9 cellular contexts compared by ENCODE assay signal in the genomic region with DNA sequence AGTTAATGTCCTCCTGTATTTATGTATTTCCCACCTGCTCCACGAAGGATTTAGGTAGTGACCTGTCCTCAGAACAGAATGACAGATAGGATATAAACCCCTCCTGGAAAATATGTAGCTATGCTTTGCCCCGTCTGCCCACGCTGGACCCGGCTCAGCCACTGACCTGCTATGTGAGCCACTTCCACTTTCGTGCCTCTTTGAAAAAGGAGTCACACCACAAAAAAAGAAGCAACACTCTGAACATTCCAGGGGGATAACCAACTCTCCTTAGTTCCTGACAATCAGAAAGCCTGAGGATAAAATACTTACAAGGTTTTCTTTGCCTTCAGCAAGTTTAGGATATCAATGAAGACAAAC. TPM values are rescaled to one million over a fixed set of nuclear protein-coding genes. Genes with fewer than 3 reads are reported as not detected.
DNase-seq lines count a peak whose midpoint lies in the region; ATAC-seq, FAIRE-seq and TF ChIP-seq lines count a peak whose summit lies in the region.
"Had no signal": no experiment of that assay in that cellular context is flagged by ENCODE, and none has a peak within 500 bp of the region (broad histone marks: within the 10 kb centered on the region; RNA-seq: fewer than 3 reads in every experiment).

No MANE protein-coding gene starts in this region.

- H3K9me3 Mint-ChIP-seq in activated T-cell treated with anti-CD3 and anti-CD28 coated beads, Interleukin-2, amount 50 U/mL, for 4 hours, result no peaks in the 10 kb centered on the region

- H3K36me3 Mint-ChIP-seq in activated T-cell treated with anti-CD3 and anti-CD28 coated beads, Interleukin-2, amount 50 U/mL, for 4 hours (ENCODE audit: insufficient read depth), result peaks cover 6% of the 10 kb centered on the region

- H3K4me3 ChIP-seq in heart left ventricle, result peak overlapping the region in 4 of 12 donors; percentile 3 to 13 (median 4)
- H3K4me3 ChIP-seq in bronchial epithelial cell (ENCODE audit: low read depth, low read length), result peak overlapping the region; percentile 29
- H3K4me3 ChIP-seq in muscle layer of duodenum (ENCODE audit: low read depth in 1 of 2, low read length in 2 of 2), result peak overlapping the region in 1 of 2 donors; percentile 52
- H3K4me3 ChIP-seq in upper lobe of right lung, result peak overlapping the region; percentile 21

- no peaks in the 10 kb centered on the region for H3K36me3 ChIP-seq in heart left ventricle
- H3K36me3 ChIP-seq in bronchial epithelial cell (ENCODE audit: control insufficient read depth, insufficient read depth, low read length), result peaks cover 2% of the 10 kb centered on the region
- H3K36me3 ChIP-seq in muscle layer of duodenum (ENCODE audit: control insufficient read depth in 1 of 2, insufficient read depth in 2 of 2, low read length in 2 of 2), result no peaks in the 10 kb centered on the region
- no peaks in the 10 kb centered on the region for H3K36me3 ChIP-seq in upper lobe of right lung

- H3K27ac ChIP-seq in heart left ventricle (peak overlapping the region; percentile 78 to 98 (median 92)), muscle layer of duodenum (ENCODE audit: low read length) (peak overlapping the region; percentile 13), upper lobe of right lung (peak overlapping the region; percentile 56)

- ATAC-seq in heart left ventricle, result no peak
- ATAC-seq in Right ventricle myocardium superior (ENCODE audit: poor library complexity), result no peak
- ATAC-seq in upper lobe of right lung, result no peak
- ATAC-seq in activated T-cell treated with anti-CD3 and anti-CD28 coated beads, Interleukin-2, amount 50 U/mL, for 4 hours, result no peak
- ATAC-seq in GM19452 (IDR thresholded peaks at IDR 0.05; ENCODE audit: unreplicated experiment), result no peak

- H3K4me1 Mint-ChIP-seq in activated T-cell treated with anti-CD3 and anti-CD28 coated beads, Interleukin-2, amount 50 U/mL, for 4 hours (ENCODE audit: low read depth), result peaks cover 34% of the 10 kb centered on the region

- H3K9me3 ChIP-seq in heart left ventricle (no peaks in the 10 kb centered on the region), muscle layer of duodenum (ENCODE audit: control insufficient read depth in 1 of 2, low read length in 2 of 2) (no peaks in the 10 kb centered on the region), upper lobe of right lung (no peaks in the 10 kb centered on the region)

- TF ChIP-seq CTCF in heart left ventricle (IDR thresholded peaks at IDR 0.05), result no peak
- no peak for TF ChIP-seq CTCF in bronchial epithelial cell (IDR thresholded peaks at IDR 0.05; ENCODE audit: insufficient read depth, low read length, severe bottlenecking)
- no peak for TF ChIP-seq CTCF in upper lobe of right lung (IDR thresholded peaks at IDR 0.05)

- intact Hi-C loops in heart left ventricle (cut with DNase I), result loop anchor here in 3 of 10 donors (5.0 kb wide), 3 partner anchors 57 to 67 kb away; no protein-coding TSS in a partner anchor
- intact Hi-C loops in Right ventricle myocardium superior (cut with DNase I), result no loop called here
- intact Hi-C loops in upper lobe of right lung (cut with DNase I), result no loop called here

- peaks cover 0 to 99% (median 73%) of the 10 kb centered on the region in 12 donors for H3K4me1 ChIP-seq in heart left ventricle
- peaks cover 12 to 14% of the 10 kb centered on the region in 2 donors for H3K4me1 ChIP-seq in muscle layer of duodenum (ENCODE audit: control insufficient read depth in 1 of 2, insufficient read depth in 2 of 2, low read length in 2 of 2)
- H3K4me1 ChIP-seq in upper lobe of right lung, result peaks cover 57% of the 10 kb centered on the region

- FAIRE-seq in bronchial epithelial cell (lab: Jason Lieb, UNC), result no peak
- FAIRE-seq: endothelial cell of umbilical vein had no signal

- H3K27me3 Mint-ChIP-seq in activated T-cell treated with anti-CD3 and anti-CD28 coated beads, Interleukin-2, amount 50 U/mL, for 4 hours (ENCODE audit: low read depth), result no peaks in the 10 kb centered on the region

- H3K27me3 ChIP-seq in heart left ventricle (no peaks in the 10 kb centered on the region), bronchial epithelial cell (ENCODE audit: control insufficient read depth, insufficient read depth, low read length) (no peaks in the 10 kb centered on the region), muscle layer of duodenum (ENCODE audit: low read depth, low read length) (no peaks in the 10 kb centered on the region), upper lobe of right lung (no peaks in the 10 kb centered on the region)

- DNase-seq in heart left ventricle (no peak), Right ventricle myocardium superior (no peak), bronchial epithelial cell (ENCODE audit: low read depth) (no peak), upper lobe of right lung (no peak)
- no peak for DNase-seq in activated CD8-positive, alpha-beta memory T cell treated with anti-CD3 and anti-CD28 coated beads, Interleukin-2, amount 50 U/mL, for 4 hours
- DNase-seq in activated T-cell treated with anti-CD3 and anti-CD28 coated beads, Interleukin-2, amount 50 U/mL, for 4 hours, result no peak

- TF ChIP-seq POLR2A in heart left ventricle (IDR thresholded peaks at IDR 0.05), result no peak

- no peak overlapping the region for H3K4me3 Mint-ChIP-seq in activated T-cell treated with anti-CD3 and anti-CD28 coated beads, Interleukin-2, amount 50 U/mL, for 4 hours

- 36 to 44% (median 41%) methylated on average over 5 of the region's 5 CpGs for WGBS in heart left ventricle, 4 donors

RNA-seq across cellular contexts. Expression of a gene that starts 11.1 kb away (rescaled TPM):
- total RNA-seq in heart left ventricle (100 to 1,000 TPM; 171 to 603 (median 266) TPM), Right ventricle myocardium superior (495 TPM), bronchial epithelial cell (60.3 and 97.9 TPM in 2 replicates), upper lobe of right lung (287 TPM)
- polyA plus RNA-seq in heart left ventricle, result 100 to 1,000 TPM; 236 to 301 TPM
- 10 to 100 TPM; 24.2 to 28.3 (median 28.1) TPM for total RNA-seq in activated T-cell treated with anti-CD3 and anti-CD28 coated beads, Interleukin-2, amount 50 U/mL, for 4 hours

Comparison
In these comparisons a context has a peak if more than half of its experiments do, and no peak if none do; other contexts are left out.
1. H3K27ac ChIP-seq: peak in every context shown above with its lines; median percentile 92 in heart left ventricle; 56 in upper lobe of right lung; 13 in muscle layer of duodenum.